ENCODE assay signal across 13 cellular contexts in the genomic region with DNA sequence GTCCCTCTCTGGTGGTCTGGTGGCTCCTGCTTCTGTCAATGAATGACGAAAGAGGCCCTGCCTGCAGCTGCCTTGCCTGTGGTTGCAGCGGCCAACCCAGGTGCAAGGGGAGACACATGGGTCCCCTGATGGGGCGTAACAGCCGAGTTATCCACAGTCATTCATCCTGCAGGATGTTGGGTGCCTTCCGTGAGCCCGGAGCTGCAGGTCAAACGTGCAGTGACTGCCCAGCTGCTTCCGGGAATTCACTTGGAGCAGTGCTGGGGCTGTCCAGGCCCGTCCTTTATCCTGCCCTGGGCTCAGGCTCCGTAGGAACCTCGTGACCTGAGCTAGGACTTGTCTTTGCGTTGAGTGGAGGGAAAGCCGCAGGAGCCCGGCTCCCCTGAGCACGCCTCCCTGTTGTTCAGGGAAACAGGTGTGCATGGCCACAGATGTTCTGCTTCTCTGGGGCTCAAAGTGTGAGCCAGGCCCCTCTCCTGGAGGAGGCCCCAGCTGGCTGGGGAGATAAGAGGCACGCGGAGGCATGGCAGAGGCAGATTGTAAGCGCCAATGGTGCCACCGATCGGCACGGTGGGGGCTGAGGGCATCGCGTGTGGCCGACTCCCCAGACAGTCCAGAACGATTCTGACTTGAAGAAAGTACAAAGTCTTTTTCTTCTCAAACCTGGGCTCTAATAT.
"Had no signal": no experiment of that assay in that cellular context is flagged by ENCODE, and none has a peak within 500 bp of the region (broad histone marks: within the 10 kb centered on the region; RNA-seq: fewer than 3 reads in every experiment).

No MANE protein-coding gene starts in this region.

- DNase-seq: activated CD4-positive, alpha-beta T cell treated with anti-CD3 and anti-CD28 coated beads for 1 hour; activated CD4-positive, alpha-beta T cell treated with anti-CD3 and anti-CD28 coated beads, Interleukin-2, amount 50 U/mL, for 4 hours; activated naive CD4-positive, alpha-beta T cell treated with Interleukin-2 at 50 U/mL for 16 hours; activated naive CD8-positive, alpha-beta T cell treated with anti-CD3 and anti-CD28 coated beads, Interleukin-2, amount 50 U/mL, for 24 hours; activated T-cell treated with anti-CD3 and anti-CD28 coated beads for 4 hours; lower lobe of right lung; ovary; stimulated activated CD4-positive, alpha-beta T cell treated with anti-CD3 and anti-CD28 coated beads, Interleukin-2, amount 100 ng/mL, for 48 hours; thyroid gland had no signal

- H3K27me3 ChIP-seq: ascending aorta, ovary, thyroid gland, uterus had no signal

- H3K9me3 ChIP-seq: ascending aorta, lower lobe of right lung, ovary, thyroid gland, uterus had no signal

- H3K4me1 ChIP-seq: ascending aorta, thyroid gland, uterus had no signal

- ATAC-seq: activated naive CD8-positive, alpha-beta T cell treated with anti-CD3 and anti-CD28 coated beads, Interleukin-2, amount 50 U/mL, for 24 hours; esophagus mucosa; stimulated activated memory B cell treated with anti-CD40 and anti-IgM and Interleukin-4, amounts not matched to agents 10 μg/mL and 1 μg/mL and 100 μg/mL, for 72 hours had no signal

- H3K36me3 ChIP-seq: ascending aorta, lower lobe of right lung, ovary, thyroid gland, uterus had no signal

- H3K27ac ChIP-seq: ascending aorta, lower lobe of right lung, ovary, thyroid gland, uterus had no signal

- H3K4me3 ChIP-seq: ascending aorta, lower lobe of right lung, ovary, thyroid gland, uterus had no signal
